In genomic region chr12:56494481-56494880, GRCh38 we compare ENCODE assay signal across 15 cellular contexts. TPM values are rescaled to one million over a fixed set of nuclear protein-coding genes. Genes with fewer than 3 reads are reported as not detected.
"Had no signal": no experiment of that assay in that cellular context is flagged by ENCODE, and none has a peak within 500 bp of the region (broad histone marks: within the 10 kb centered on the region; RNA-seq: fewer than 3 reads in every experiment).

No MANE protein-coding gene starts in this region.

RNA-seq across cellular contexts. Expression of gene MIP, which starts 40.0 kb away (rescaled TPM):
- total RNA-seq: activated B cell treated with CpG ODN at 0.5 μM for 24 hours; activated CD4-positive, alpha-beta memory T cell treated with anti-CD3 and anti-CD28 coated beads for 36 hours; activated CD4-positive, alpha-beta memory T cell treated with anti-CD3 and anti-CD28 coated beads, Interleukin-2, amount 10 ng/mL, durations not matched to agents 7 days and 5 days; activated CD4-positive, alpha-beta T cell treated with anti-CD3 and anti-CD28 coated beads for 36 hours; activated CD4-positive, alpha-beta T cell treated with anti-CD3 and anti-CD28 coated beads, Interleukin-2, amount 10 ng/mL, durations not matched to agents 24 days and 14 days; activated CD4-positive, alpha-beta T cell treated with anti-CD3 and anti-CD28 coated beads, Interleukin-2, amount 10 ng/mL, durations not matched to agents 7 days and 5 days; activated CD8-positive, alpha-beta memory T cell treated with anti-CD3 and anti-CD28 coated beads for 36 hours; activated CD8-positive, alpha-beta memory T cell treated with anti-CD3 and anti-CD28 coated beads, Interleukin-2, amount 10 ng/mL, durations not matched to agents 7 days and 5 days; activated CD8-positive, alpha-beta T cell treated with anti-CD3 and anti-CD28 coated beads for 36 hours; activated CD8-positive, alpha-beta T cell treated with anti-CD3 and anti-CD28 coated beads, Interleukin-2, amount 10 ng/mL, durations not matched to agents 7 days and 5 days; T-cell; T-helper 1 cell treated with Interleukin-12 subunit alpha and Interleukin-12 subunit beta and Interleukin-4 antibody, amounts not matched to agents 30 ng/mL and 1 ng/mL, for 36 hours; T-helper 17 cell; T-helper 2 cell treated with Interferon-gamma antibody and Interleukin-4, amounts not matched to agents 100 ng/mL and 5 ng/mL, for 36 hours; WTC11 had no signal
